12 cellular contexts compared by ENCODE assay signal in genomic region chr2:217953531-217953932, GRCh38. TPM values are rescaled to one million over a fixed set of nuclear protein-coding genes. Genes with fewer than 3 reads are reported as not detected.
DNase-seq lines count a peak whose midpoint lies in the region; ATAC-seq and TF ChIP-seq lines count a peak whose summit lies in the region.
"Had no signal": no experiment of that assay in that cellular context is flagged by ENCODE, and none has a peak within 500 bp of the region (broad histone marks: within the 10 kb centered on the region; RNA-seq: fewer than 3 reads in every experiment).

No MANE protein-coding gene starts in this region.

- H3K4me3 Mint-ChIP-seq in brain (no peak overlapping the region), nephron (no peak overlapping the region)
- no peak overlapping the region for H3K4me3 Mint-ChIP-seq in stimulated activated memory B cell treated with anti-CD40 and anti-IgM and Interleukin-4, amounts not matched to agents 10 μg/mL and 1 μg/mL and 100 μg/mL, for 72 hours
- H3K4me3 Mint-ChIP-seq: natural killer cell had no signal

- H3K4me1 ChIP-seq in left ventricle myocardium inferior (peaks cover 98% of the 10 kb centered on the region), testis (peaks cover 87% of the 10 kb centered on the region), osteoblast (ENCODE audit: insufficient read depth, low read length) (peaks cover 8% of the 10 kb centered on the region)

- no peak overlapping the region for H2AFZ ChIP-seq in osteoblast (ENCODE audit: low read length)

- H3K9me3 ChIP-seq in left ventricle myocardium inferior (replicated peaks), result no peaks in the 10 kb centered on the region
- no peaks in the 10 kb centered on the region for H3K9me3 ChIP-seq in testis
- H3K9me3 ChIP-seq in osteoblast (ENCODE audit: low read depth, low read length), result no peaks in the 10 kb centered on the region

- no peak for ATAC-seq in HG02840 (IDR thresholded peaks at IDR 0.05; ENCODE audit: low FRiP score, unreplicated experiment)
- ATAC-seq in stimulated activated memory B cell treated with anti-CD40 and anti-IgM and Interleukin-4, amounts not matched to agents 10 μg/mL and 1 μg/mL and 100 μg/mL, for 72 hours, result no peak
- ATAC-seq: natural killer cell had no signal

- H3K4me1 Mint-ChIP-seq in brain (peaks cover 40% of the 10 kb centered on the region), nephron (peaks cover 80% of the 10 kb centered on the region)
- no peaks in the 10 kb centered on the region for H3K4me1 Mint-ChIP-seq in stimulated activated memory B cell treated with anti-CD40 and anti-IgM and Interleukin-4, amounts not matched to agents 10 μg/mL and 1 μg/mL and 100 μg/mL, for 72 hours
- H3K4me1 Mint-ChIP-seq: natural killer cell had no signal

- peak overlapping the region; percentile 91 for H3K27ac ChIP-seq in left ventricle myocardium inferior (replicated peaks)
- H3K27ac ChIP-seq in testis, result peak overlapping the region; percentile 27 to 61
- H3K27ac ChIP-seq in osteoblast (ENCODE audit: low read depth, low read length), result no peak overlapping the region

- H3K4me2 ChIP-seq in osteoblast (ENCODE audit: insufficient read depth, low read length), result no peak overlapping the region

- H3K36me3 Mint-ChIP-seq in brain (no peaks in the 10 kb centered on the region), nephron (ENCODE audit: low read depth) (no peaks in the 10 kb centered on the region)
- no peaks in the 10 kb centered on the region for H3K36me3 Mint-ChIP-seq in stimulated activated memory B cell treated with anti-CD40 and anti-IgM and Interleukin-4, amounts not matched to agents 10 μg/mL and 1 μg/mL and 100 μg/mL, for 72 hours
- H3K36me3 Mint-ChIP-seq: natural killer cell had no signal

- no peaks in the 10 kb centered on the region for H3K36me3 ChIP-seq in left ventricle myocardium inferior
- no peaks in the 10 kb centered on the region for H3K36me3 ChIP-seq in testis (ENCODE audit: low read depth, missing control alignments)
- peaks cover 3% of the 10 kb centered on the region for H3K36me3 ChIP-seq in osteoblast (ENCODE audit: insufficient read depth, low read length)

- TF ChIP-seq CTCF in brain (conservative IDR thresholded peaks at IDR 0.05) (no peak), left ventricle myocardium inferior (IDR thresholded peaks at IDR 0.05; ENCODE audit: borderline replicate concordance) (peak; percentile 34), nephron (IDR thresholded peaks at IDR 0.05; ENCODE audit: unreplicated experiment in 3 of 3) (peak; percentile 17 to 24 (median 18)), testis (IDR thresholded peaks at IDR 0.05) (no peak), osteoblast (IDR thresholded peaks at IDR 0.05; ENCODE audit: extremely low read depth, low read depth, low read length) (no peak)

- H3K4me3 ChIP-seq in left ventricle myocardium inferior, result peak overlapping the region; percentile 7
- H3K4me3 ChIP-seq in testis, result no peak overlapping the region
- no peak overlapping the region for H3K4me3 ChIP-seq in osteoblast (ENCODE audit: insufficient read depth, low read length)

- H3K79me2 ChIP-seq in osteoblast (ENCODE audit: insufficient read depth, low read length), result peaks cover 6% of the 10 kb centered on the region

- peak overlapping the region in 3 of 5 experiments; percentile 41 to 69 (median 42) for H3K27ac Mint-ChIP-seq in brain
- H3K27ac Mint-ChIP-seq in nephron, result peak overlapping the region; percentile 91 to 96 (median 94)
- no peak overlapping the region for H3K27ac Mint-ChIP-seq in stimulated activated memory B cell treated with anti-CD40 and anti-IgM and Interleukin-4, amounts not matched to agents 10 μg/mL and 1 μg/mL and 100 μg/mL, for 72 hours
- H3K27ac Mint-ChIP-seq: natural killer cell had no signal

- intact Hi-C loops in left ventricle myocardium inferior (cut with micrococcal nuclease), result loop anchor here (5.0 kb wide), 1 partner anchor 34 kb away; no protein-coding TSS in a partner anchor
- intact Hi-C loops in testis (cut with DNase I; ENCODE audit: low total_unique reads), result no loop called here

- no peak for TF ChIP-seq POLR2A in testis (IDR thresholded peaks at IDR 0.05)

- DNase-seq in left ventricle myocardium inferior (no peak), testis (peak; percentile 45), osteoblast (ENCODE audit: insufficient read length, low spot score, missing footprints) (no peak), globus pallidus (ENCODE audit: low spot score) (no peak)
- DNase-seq: EL, IMR-90, natural killer cell, SHP77 had no signal

- H4K20me1 ChIP-seq in osteoblast (ENCODE audit: insufficient read depth, low read length), result peaks cover 53% of the 10 kb centered on the region

- no peaks in the 10 kb centered on the region for H3K9me3 Mint-ChIP-seq in brain
- H3K9me3 Mint-ChIP-seq in nephron, result no peaks in the 10 kb centered on the region
- H3K9me3 Mint-ChIP-seq in stimulated activated memory B cell treated with anti-CD40 and anti-IgM and Interleukin-4, amounts not matched to agents 10 μg/mL and 1 μg/mL and 100 μg/mL, for 72 hours, result no peaks in the 10 kb centered on the region
- H3K9me3 Mint-ChIP-seq: natural killer cell had no signal

- no peaks in the 10 kb centered on the region for H3K27me3 Mint-ChIP-seq in brain
- H3K27me3 Mint-ChIP-seq in nephron (ENCODE audit: low read depth), result peaks cover 8% of the 10 kb centered on the region
- H3K27me3 Mint-ChIP-seq in stimulated activated memory B cell treated with anti-CD40 and anti-IgM and Interleukin-4, amounts not matched to agents 10 μg/mL and 1 μg/mL and 100 μg/mL, for 72 hours, result peaks cover 72% of the 10 kb centered on the region

- WGBS in testis, 2 donors, result 41 to 61% methylated on average over 5 to 6 of the region's 6 CpGs

- H3K27me3 ChIP-seq in left ventricle myocardium inferior (ENCODE audit: low read depth), result no peaks in the 10 kb centered on the region
- H3K27me3 ChIP-seq in testis, result no peaks in the 10 kb centered on the region
- no peaks in the 10 kb centered on the region for H3K27me3 ChIP-seq in osteoblast (ENCODE audit: insufficient read depth, low read length)

RNA-seq across cellular contexts. Expression of gene TNS1, which starts 49.3 kb away (rescaled TPM):
- polyA plus RNA-seq in brain (ENCODE audit: insufficient read depth, low read depth, low replicate concordance), result 23.1 TPM
- 828 TPM for total RNA-seq in left ventricle myocardium inferior
- 100 to 1,000 TPM; 227 to 256 TPM for total RNA-seq in testis
- polyA plus RNA-seq in testis (ENCODE audit: insufficient read depth, low read depth, low replicate concordance), result 75.9 TPM
- total RNA-seq in osteoblast, result 45.7 and 48.9 TPM in 2 replicates

Comparison
In these comparisons a context has a peak if more than half of its experiments do, and no peak if none do; other contexts are left out.
1. CTCF ChIP-seq: peak in left ventricle myocardium inferior (single experiment) and nephron (3 of 3); none in brain (0 of 2), testis (0 of 3) and osteoblast (single experiment).